ENCODE assay signal across 20 cellular contexts in genomic region chr2:207892676-207893402, GRCh38.
DNase-seq lines count a peak whose midpoint lies in the region; ATAC-seq, FAIRE-seq and TF ChIP-seq lines count a peak whose summit lies in the region.
"Had no signal": no experiment of that assay in that cellular context is flagged by ENCODE, and none has a peak within 500 bp of the region (broad histone marks: within the 10 kb centered on the region; RNA-seq: fewer than 3 reads in every experiment).

No MANE protein-coding gene starts in this region.

- no peak for FAIRE-seq in HTR-8/SVneo (lab: Jason Lieb, UNC)
- FAIRE-seq: D721Med had no signal

- no peaks in the 10 kb centered on the region for H3K27me3 ChIP-seq in HUES64 (ENCODE audit: insufficient read depth, low read length)
- H3K27me3 ChIP-seq in iPS-20b (ENCODE audit: insufficient read depth, low read length), result no peaks in the 10 kb centered on the region
- no peaks in the 10 kb centered on the region for H3K27me3 ChIP-seq in thoracic aorta (replicated peaks; ENCODE audit: insufficient read depth)
- H3K27me3 ChIP-seq: BLaER1, right atrium auricular region had no signal

- DNase-seq in astrocyte of the cerebellum (ENCODE audit: low read depth), result peak; percentile 60
- no peak for DNase-seq in thoracic aorta (ENCODE audit: low spot score)
- no peak for DNase-seq in dermis blood vessel endothelial cell
- DNase-seq in HTR-8/SVneo (ENCODE audit: insufficient read length, low spot score), result no peak
- no peak for DNase-seq in NCI-H526 treated with DMSO at 0.1 percent for 48 hours (lab: John Stamatoyannopoulos, UW)
- DNase-seq: activated CD4-positive, alpha-beta T cell treated with anti-CD3 and anti-CD28 coated beads for 4 hours; activated CD8-positive, alpha-beta memory T cell treated with anti-CD3 and anti-CD28 coated beads, Interleukin-2, amount 50 U/mL, for 4 hours; activated naive CD4-positive, alpha-beta T cell treated with anti-CD3 and anti-CD28 coated beads for 36 hours; effector memory CD4-positive, alpha-beta T cell; GF-D8; GOT3; NCI-H2081; NCI-H526; PC-9 had no signal

- H3K4me1 ChIP-seq in HUES64 (ENCODE audit: insufficient read depth, low read length) (peaks cover 66% of the 10 kb centered on the region), iPS-20b (ENCODE audit: insufficient read depth, low read length) (peaks cover 39% of the 10 kb centered on the region), thoracic aorta (ENCODE audit: control insufficient read depth in 1 of 2, low read depth in 2 of 2) (peaks cover 11 to 14% of the 10 kb centered on the region in 2 donors)

- peak overlapping the region; percentile 5; the same call in 1 of the 2 replicates for H3K9ac ChIP-seq in HUES64 (ENCODE audit: low read depth, low read length)
- H3K9ac ChIP-seq in iPS-20b (ENCODE audit: low read depth, low read length), result 0 out of 2 replicates have a peak overlapping the region, but pooled peaks have one; percentile 6
- H3K9ac ChIP-seq: BLaER1 had no signal

- no peak for ATAC-seq in thoracic aorta (ENCODE audit: insufficient number of reproducible peaks, low FRiP score, low read depth)

- in situ Hi-C loops in astrocyte of the cerebellum (cut with HindIII; ENCODE audit: low sequenced_read_pairs), result no loop called here

- H3K27ac ChIP-seq in HUES64 (ENCODE audit: low read depth, low read length) (0 out of 2 replicates have a peak overlapping the region, but pooled peaks have one; percentile 10), iPS-20b (ENCODE audit: low read length) (no peak overlapping the region), thoracic aorta (peak overlapping the region in 1 of 2 donors; percentile 41)
- H3K27ac ChIP-seq: BLaER1, PC-9, SK-N-MC had no signal

- TF ChIP-seq CTCF in astrocyte of the cerebellum (IDR thresholded peaks at IDR 0.05; ENCODE audit: low read depth, low read length, missing control alignments) (no peak), thoracic aorta (IDR thresholded peaks at IDR 0.05) (no peak)

- WGBS in HUES64, result 83% methylated on average over 7 of the region's 7 CpGs

- no peak overlapping the region for H3K4me3 ChIP-seq in HUES64 (ENCODE audit: low read length)
- H3K4me3 ChIP-seq in astrocyte of the cerebellum (ENCODE audit: low read depth, low read length), result no peak overlapping the region
- H3K4me3 ChIP-seq in iPS-20b (ENCODE audit: low read length), result no peak overlapping the region
- H3K4me3 ChIP-seq in thoracic aorta, result peak overlapping the region; percentile 15
- H3K4me3 ChIP-seq: BLaER1, PC-9, right atrium auricular region, SK-N-MC had no signal

- H3K36me3 ChIP-seq in HUES64 (ENCODE audit: insufficient read depth, low read length) (no peaks in the 10 kb centered on the region), iPS-20b (ENCODE audit: insufficient read depth, low read depth, low read length) (no peaks in the 10 kb centered on the region), thoracic aorta (no peaks in the 10 kb centered on the region)
- H3K36me3 ChIP-seq: BLaER1, right atrium auricular region had no signal

- H3K9me3 ChIP-seq in HUES64 (ENCODE audit: insufficient read depth, low read depth, low read length), result no peaks in the 10 kb centered on the region
- no peaks in the 10 kb centered on the region for H3K9me3 ChIP-seq in iPS-20b (ENCODE audit: insufficient read depth, low read depth, low read length)
- H3K9me3 ChIP-seq in thoracic aorta, result no peaks in the 10 kb centered on the region
- H3K9me3 ChIP-seq: BLaER1, right atrium auricular region had no signal
